29 cellular contexts compared by ENCODE assay signal in the genomic region with DNA sequence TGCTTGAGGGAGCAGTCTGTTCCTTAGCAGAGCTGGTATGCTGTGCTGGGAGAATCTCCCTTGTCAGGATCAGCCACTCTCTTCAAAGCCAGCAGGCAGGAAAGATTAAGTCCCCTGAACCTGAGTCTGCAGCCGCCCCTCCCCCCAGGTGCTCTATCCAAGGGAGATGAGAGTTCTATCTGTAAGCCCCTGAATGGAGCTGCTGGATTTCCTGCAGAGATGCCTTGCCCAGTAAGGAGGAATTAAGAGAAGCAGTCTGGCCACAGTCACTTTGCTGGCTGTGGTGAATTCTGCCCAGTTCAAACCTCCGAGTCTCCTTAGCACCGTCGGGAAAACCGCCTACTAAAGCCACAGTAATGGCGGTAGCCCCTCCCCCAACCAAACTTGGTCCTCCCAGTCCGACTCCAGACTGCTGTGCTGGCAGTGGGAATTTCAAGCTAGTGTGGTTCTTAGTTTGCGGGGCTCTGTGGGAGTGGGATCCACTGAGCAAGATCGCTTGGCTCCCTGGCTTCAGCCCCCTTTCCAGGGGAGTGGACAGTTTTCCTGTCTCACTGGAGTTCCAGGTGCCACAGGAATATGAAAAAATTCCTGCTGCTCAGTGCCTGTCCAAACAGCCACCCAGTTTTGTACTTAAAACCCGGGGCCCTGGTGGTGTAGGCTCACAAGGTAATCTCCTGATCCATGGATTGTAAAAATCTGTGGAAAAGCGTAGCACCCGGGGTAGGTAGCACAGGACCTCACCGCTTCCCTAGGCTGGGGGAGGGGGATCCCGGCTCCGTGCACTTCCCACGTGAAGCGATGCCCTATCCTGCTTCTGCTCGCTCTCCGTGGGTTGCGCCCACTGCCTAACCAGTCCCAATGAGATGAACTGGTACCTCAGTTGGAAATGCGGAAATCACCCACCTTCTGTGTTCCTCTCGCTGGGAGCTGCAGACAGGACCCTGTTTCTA. TPM values are rescaled to one million over a fixed set of nuclear protein-coding genes. Genes with fewer than 3 reads are reported as not detected.
DNase-seq lines count a peak whose midpoint lies in the region; FAIRE-seq and TF ChIP-seq lines count a peak whose summit lies in the region.
"Had no signal": no experiment of that assay in that cellular context is flagged by ENCODE, and none has a peak within 500 bp of the region (broad histone marks: within the 10 kb centered on the region; RNA-seq: fewer than 3 reads in every experiment).

No MANE protein-coding gene starts in this region.

- no peak for FAIRE-seq in kidney (lab: Jason Lieb, UNC)
- FAIRE-seq: GM12891, small intestine had no signal

- no peak overlapping the region for H3K4me2 ChIP-seq in osteoblast (ENCODE audit: insufficient read depth, low read length)

- H3K36me3 ChIP-seq in endodermal cell (ENCODE audit: control insufficient read depth, insufficient read depth, low read length): peaks cover 3% of the 10 kb centered on the region
- H3K36me3 ChIP-seq in kidney (ENCODE audit: control insufficient read depth in 1 of 2, insufficient read depth in 2 of 2, low read length in 2 of 2): no peaks in the 10 kb centered on the region
- no peaks in the 10 kb centered on the region for H3K36me3 ChIP-seq in testis (ENCODE audit: low read depth, missing control alignments)
- H3K36me3 ChIP-seq in osteoblast (ENCODE audit: insufficient read depth, low read length): no peaks in the 10 kb centered on the region
- H3K36me3 ChIP-seq: left lung, thyroid gland had no signal

- peak overlapping the region; percentile 90 for H3K27ac Mint-ChIP-seq in endodermal cell
- H3K27ac Mint-ChIP-seq: activated CD4-positive, alpha-beta T cell treated with anti-CD3 and anti-CD28 coated beads for 36 hours; activated T-cell treated with anti-CD3 and anti-CD28 coated beads, Interleukin-2, amount 50 U/mL, for 24 hours; T-cell had no signal

- no peak for TF ChIP-seq POLR2A in testis (IDR thresholded peaks at IDR 0.05)

- peak overlapping the region; percentile 15 for H3K27ac ChIP-seq in endodermal cell (ENCODE audit: low read depth, low read length)
- H3K27ac ChIP-seq in kidney (ENCODE audit: low read depth in 2 of 2, low read length in 2 of 2): no peak overlapping the region
- H3K27ac ChIP-seq in testis: no peak overlapping the region
- H3K27ac ChIP-seq in RWPE1: no peak overlapping the region
- no peak overlapping the region for H3K27ac ChIP-seq in osteoblast (ENCODE audit: low read depth, low read length)
- H3K27ac ChIP-seq: 22Rv1, left lung, thyroid gland had no signal

- H3K4me3 Mint-ChIP-seq in endodermal cell: peak overlapping the region; percentile 66
- H3K4me3 Mint-ChIP-seq: activated CD4-positive, alpha-beta T cell treated with anti-CD3 and anti-CD28 coated beads for 36 hours; activated T-cell treated with anti-CD3 and anti-CD28 coated beads, Interleukin-2, amount 50 U/mL, for 24 hours; T-cell had no signal

- intact Hi-C loops in kidney (cut with DNase I): no loop called here
- intact Hi-C loops in testis (cut with DNase I; ENCODE audit: low total_unique reads): no loop called here

- DNase-seq in NCI-H524 (lab: John Stamatoyannopoulos, UW) (peak; percentile 39 to 69), NCI-H524 treated with DMSO at 0.1 percent for 48 hours (lab: John Stamatoyannopoulos, UW) (no peak), endodermal cell (peak; percentile 91), kidney (peak; percentile 47), testis (peak; percentile 25), DMS153 (lab: John Stamatoyannopoulos, UW) (no peak), RWPE1 (ENCODE audit: low spot score) (no peak), osteoblast (ENCODE audit: insufficient read length, low spot score, missing footprints) (no peak)
- DNase-seq: activated CD4-positive, alpha-beta T cell treated with anti-CD3 and anti-CD28 coated beads for 36 hours; activated CD8-positive, alpha-beta memory T cell treated with anti-CD3 and anti-CD28 coated beads for 24 hours; activated naive CD4-positive, alpha-beta T cell treated with anti-CD3 and anti-CD28 coated beads, Interleukin-2, amount 50 U/mL, for 16 hours; activated T-cell treated with anti-CD3 and anti-CD28 coated beads, Interleukin-2, amount 50 U/mL, for 24 hours; AML-193; anterior cingulate cortex; central memory CD4-positive, alpha-beta T cell; dermis blood vessel endothelial cell; DMS79 treated with DMSO at 0.1 percent for 48 hours; hippocampal formation; left lung; NCI-H1092 treated with DMSO at 0.1 percent for 48 hours; NCI-H2029; NCI-H345; small intestine; stimulated activated CD4-positive, alpha-beta T cell treated with anti-CD3 and anti-CD28 coated beads, Interleukin-4, amount 100 ng/mL, for 24 hours; stimulated activated naive CD4-positive, alpha-beta T cell treated with Interleukin-2 at 50 U/mL for 16 hours; T-cell; thyroid gland had no signal

- POLR2A ChIA-PET in RWPE1 (lab: Yijun Ruan, JAX; ENCODE audit: low non-redundant PET): no interaction called here

- H3K9me3 ChIP-seq in endodermal cell (ENCODE audit: control insufficient read depth, low read length) (no peaks in the 10 kb centered on the region), kidney (ENCODE audit: control insufficient read depth in 1 of 2, low read length in 2 of 2) (no peaks in the 10 kb centered on the region), testis (no peaks in the 10 kb centered on the region), osteoblast (ENCODE audit: low read depth, low read length) (no peaks in the 10 kb centered on the region)
- H3K9me3 ChIP-seq: left lung, thyroid gland had no signal

- TF ChIP-seq CTCF in endodermal cell (conservative IDR thresholded peaks at IDR 0.05): no peak
- TF ChIP-seq CTCF in kidney (IDR thresholded peaks at IDR 0.05; ENCODE audit: borderline replicate concordance, extremely low read depth, insufficient read depth): no peak
- no peak for TF ChIP-seq CTCF in testis (IDR thresholded peaks at IDR 0.05)
- TF ChIP-seq CTCF in RWPE1 (conservative IDR thresholded peaks at IDR 0.05; ENCODE audit: low read depth): no peak
- TF ChIP-seq CTCF in osteoblast (IDR thresholded peaks at IDR 0.05; ENCODE audit: extremely low read depth, low read depth, low read length): no peak

- WGBS in endodermal cell (ENCODE audit: insufficient coverage in 1 of 2, insufficient read length in 1 of 2), 2 experiments: 11 to 27% methylated on average over 16 to 22 of the region's 22 CpGs
- 59 to 60% methylated on average over 13 to 22 of the region's 22 CpGs for WGBS in testis, 2 donors

- H3K4me3 ChIP-seq in endodermal cell (ENCODE audit: low read length): peak overlapping the region; percentile 85
- H3K4me3 ChIP-seq in kidney (ENCODE audit: low read length in 2 of 2): no peak overlapping the region
- peak overlapping the region in 1 of 2 donors; percentile 2 for H3K4me3 ChIP-seq in testis
- no peak overlapping the region for H3K4me3 ChIP-seq in osteoblast (ENCODE audit: insufficient read depth, low read length)
- H3K4me3 ChIP-seq: left lung, thyroid gland had no signal

- H3K9me3 Mint-ChIP-seq in endodermal cell: no peaks in the 10 kb centered on the region
- H3K9me3 Mint-ChIP-seq: activated T-cell treated with anti-CD3 and anti-CD28 coated beads, Interleukin-2, amount 50 U/mL, for 24 hours; T-cell had no signal

- peaks cover 14% of the 10 kb centered on the region for H3K36me3 Mint-ChIP-seq in endodermal cell (ENCODE audit: low read depth)

- H3K9ac ChIP-seq in endodermal cell (ENCODE audit: extremely low read depth, low read length, poor library complexity, severe bottlenecking): peak overlapping the region; percentile 77
- H3K9ac ChIP-seq in kidney (ENCODE audit: low read length in 2 of 2): no peak overlapping the region

- CTCF ChIA-PET in RWPE1 (lab: Yijun Ruan, JAX): no interaction called here

- no peaks in the 10 kb centered on the region for H4K20me1 ChIP-seq in osteoblast (ENCODE audit: insufficient read depth, low read length)

- H3K4me1 ChIP-seq in endodermal cell (ENCODE audit: control insufficient read depth, insufficient read depth, low read length) (peaks cover 3% of the 10 kb centered on the region), kidney (ENCODE audit: control insufficient read depth in 1 of 2, insufficient read depth in 1 of 2, low read depth in 1 of 2, low read length in 2 of 2) (no peaks in the 10 kb centered on the region), testis (no peaks in the 10 kb centered on the region), osteoblast (ENCODE audit: insufficient read depth, low read length) (no peaks in the 10 kb centered on the region)
- H3K4me1 ChIP-seq: left lung, thyroid gland had no signal

- H3K27me3 ChIP-seq in endodermal cell (ENCODE audit: control insufficient read depth, insufficient read depth, low read length, poor library complexity, severe bottlenecking): no peaks in the 10 kb centered on the region
- no peaks in the 10 kb centered on the region for H3K27me3 ChIP-seq in testis
- H3K27me3 ChIP-seq in osteoblast (ENCODE audit: insufficient read depth, low read length): no peaks in the 10 kb centered on the region
- H3K27me3 ChIP-seq: left lung, thyroid gland had no signal

- no peak overlapping the region for H2AFZ ChIP-seq in osteoblast (ENCODE audit: low read length)

- H3K79me2 ChIP-seq in osteoblast (ENCODE audit: insufficient read depth, low read length): no peaks in the 10 kb centered on the region

- no peaks in the 10 kb centered on the region for H3K27me3 Mint-ChIP-seq in endodermal cell (ENCODE audit: insufficient read depth)
- H3K27me3 Mint-ChIP-seq: activated CD4-positive, alpha-beta T cell treated with anti-CD3 and anti-CD28 coated beads for 36 hours; activated T-cell treated with anti-CD3 and anti-CD28 coated beads, Interleukin-2, amount 50 U/mL, for 24 hours; T-cell had no signal

- H3K4me1 Mint-ChIP-seq in endodermal cell: peaks cover 25% of the 10 kb centered on the region
- H3K4me1 Mint-ChIP-seq: activated CD4-positive, alpha-beta T cell treated with anti-CD3 and anti-CD28 coated beads for 36 hours; T-cell had no signal

RNA-seq across cellular contexts. Expression of gene RAB28, which starts 38.0 kb away (rescaled TPM):
- total RNA-seq in endodermal cell: 10 to 100 TPM; 24.6 to 25.7 TPM
- polyA plus RNA-seq in endodermal cell (2013, experiment 1 of 2): 33.4 TPM
- 33.6 TPM for polyA plus RNA-seq in endodermal cell (2013, experiment 2 of 2)
- 16.2 TPM for total RNA-seq in kidney
- polyA plus RNA-seq in kidney (ENCODE audit: insufficient read depth, low read depth, low replicate concordance): 19.1 TPM
- 10 to 100 TPM; 30.2 to 34.3 TPM for total RNA-seq in testis
- 65.1 TPM for polyA plus RNA-seq in testis (ENCODE audit: insufficient read depth, low read depth, low replicate concordance)
- total RNA-seq in osteoblast: 12.3 and 13.3 TPM in 2 replicates

Comparison
In these comparisons a context has a peak if more than half of its experiments do, and no peak if none do; other contexts are left out.
1. DNase-seq: peak in NCI-H524 (2 of 2), endodermal cell (single experiment), kidney (single experiment) and testis (single experiment); none in NCI-H524 treated with DMSO at 0.1 percent for 48 hours (single experiment), DMS153 (single experiment), RWPE1 (single experiment) and osteoblast (single experiment).